1 cellular context compared by ENCODE assay signal in the genomic region with DNA sequence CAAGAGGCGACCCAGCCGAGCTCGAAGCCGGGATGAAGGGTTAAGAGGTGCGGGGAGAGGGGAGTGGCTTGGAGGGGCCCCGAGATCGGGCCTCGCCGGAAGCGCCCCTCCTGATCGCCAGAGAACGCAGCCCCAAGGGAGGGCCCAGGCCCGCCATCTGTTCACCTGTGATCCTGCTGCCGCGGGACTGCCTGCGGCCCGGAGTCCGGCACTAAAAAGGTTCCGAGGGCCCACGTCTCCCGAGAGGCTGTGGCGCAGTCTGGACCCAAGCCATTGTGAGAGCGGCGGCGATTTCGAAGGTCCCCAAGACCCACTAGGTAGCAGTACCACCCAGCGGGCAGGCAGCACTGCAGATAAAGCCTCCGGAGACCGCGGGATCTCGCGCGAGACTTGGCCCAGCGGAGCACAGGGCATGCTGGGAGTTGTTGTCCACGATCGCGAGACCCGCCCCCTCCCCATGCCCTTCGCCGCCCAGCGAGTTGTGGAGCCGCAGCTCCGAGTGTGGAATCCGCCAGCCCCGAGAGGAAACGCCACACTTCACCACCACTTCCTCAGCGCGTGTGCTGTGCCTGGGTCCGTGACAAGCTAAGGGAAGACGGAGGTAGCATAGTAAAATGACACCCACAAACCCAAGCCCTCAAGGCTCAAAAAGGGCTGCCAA.
TF ChIP-seq lines count a peak whose summit lies in the region.

A gene with protein sequence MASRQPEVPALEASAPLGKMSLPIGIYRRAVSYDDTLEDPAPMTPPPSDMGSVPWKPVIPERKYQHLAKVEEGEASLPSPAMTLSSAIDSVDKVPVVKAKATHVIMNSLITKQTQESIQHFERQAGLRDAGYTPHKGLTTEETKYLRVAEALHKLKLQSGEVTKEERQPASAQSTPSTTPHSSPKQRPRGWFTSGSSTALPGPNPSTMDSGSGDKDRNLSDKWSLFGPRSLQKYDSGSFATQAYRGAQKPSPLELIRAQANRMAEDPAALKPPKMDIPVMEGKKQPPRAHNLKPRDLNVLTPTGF (minus strand): TSS at position 328 of the 661 bp plus-strand sequence. CDS start 2,256 bp downstream, outside the sequence.

TF ChIP-seq in HepG2, 621 proteins besides CTCF, POLR2A, EP300 and RAD21 (continued from another document and continues in another):
- TF ChIP-seq ZNF121 (CRISPR knock-in tag; IDR thresholded peaks at IDR 0.05) (no peak), ZNF138 (CRISPR knock-in tag; IDR thresholded peaks at IDR 0.05; ENCODE audit: low read depth) (peak; percentile 18; the same call in 1 of the 2 replicates), MYPOP (CRISPR knock-in tag; IDR thresholded peaks at IDR 0.05) (peak; percentile 35; the same call in 1 of the 2 replicates), SMYD3 (CRISPR knock-in tag; IDR thresholded peaks at IDR 0.05) (no peak), ARID3A (IDR thresholded peaks at IDR 0.05; ENCODE audit: low read depth, low read length) (no peak), TCF12 (IDR thresholded peaks at IDR 0.05) (no peak), TCF12 (CRISPR knock-in tag; IDR thresholded peaks at IDR 0.05) (0 out of 2 replicates have a peak, but pooled peaks have one; percentile 10), TBX2 (CRISPR knock-in tag; IDR thresholded peaks at IDR 0.05; ENCODE audit: borderline replicate concordance) (peak; percentile 43), ZNF451 (CRISPR knock-in tag; IDR thresholded peaks at IDR 0.05) (peak; percentile 90), CEBPB (IDR thresholded peaks at IDR 0.05; ENCODE audit: borderline replicate concordance, low read depth, low read length) (no peak), REPIN1 (CRISPR knock-in tag; IDR thresholded peaks at IDR 0.05; ENCODE audit: borderline replicate concordance, low read depth) (no peak; the same call in 1 of the 2 replicates), CENPT (CRISPR knock-in tag; IDR thresholded peaks at IDR 0.05; ENCODE audit: low read depth) (no peak), ZMYM4 (CRISPR knock-in tag; IDR thresholded peaks at IDR 0.05) (peak; percentile 94), HDAC2 (CRISPR knock-in tag; IDR thresholded peaks at IDR 0.05) (peak; percentile 49; the same call in 1 of the 2 replicates), TEF (CRISPR knock-in tag; IDR thresholded peaks at IDR 0.05) (no peak; the same call in 1 of the 2 replicates), NFE2 (CRISPR knock-in tag; IDR thresholded peaks at IDR 0.05) (no peak), HNF4A (CRISPR knock-in tag; IDR thresholded peaks at IDR 0.05) (no peak), ZNF749 (CRISPR knock-in tag; IDR thresholded peaks at IDR 0.05; ENCODE audit: borderline replicate concordance) (peak; percentile 69), SIN3A (IDR thresholded peaks at IDR 0.05; ENCODE audit: borderline replicate concordance, low read depth, low read length) (0 out of 2 replicates have a peak, but pooled peaks have one; percentile 94), NFKBIZ (CRISPR knock-in tag; IDR thresholded peaks at IDR 0.05) (no peak), TARDBP (CRISPR knock-in tag; IDR thresholded peaks at IDR 0.05) (peak; percentile 61; the same call in 1 of the 2 replicates), ZNF530 (CRISPR knock-in tag; IDR thresholded peaks at IDR 0.05; ENCODE audit: low read depth) (no peak), ZFP36L2 (CRISPR knock-in tag; IDR thresholded peaks at IDR 0.05) (peak; percentile 64; the same call in 1 of the 2 replicates), HMG20A (CRISPR knock-in tag; IDR thresholded peaks at IDR 0.05; ENCODE audit: borderline replicate concordance) (no peak), EEA1 (CRISPR knock-in tag; IDR thresholded peaks at IDR 0.05; ENCODE audit: borderline replicate concordance) (no peak), KMT2B (CRISPR knock-in tag; IDR thresholded peaks at IDR 0.05) (peak; percentile 92), TFDP2 (CRISPR knock-in tag; IDR thresholded peaks at IDR 0.05) (peak; percentile 72), ZNF598 (CRISPR knock-in tag; IDR thresholded peaks at IDR 0.05; ENCODE audit: borderline replicate concordance) (peak; percentile 79; the same call in 1 of the 2 replicates), PTBP1 (IDR thresholded peaks at IDR 0.05; ENCODE audit: low read depth, low read length, poor library complexity, severe bottlenecking) (no peak), SAP130 (CRISPR knock-in tag; IDR thresholded peaks at IDR 0.05; ENCODE audit: low read depth) (peak; percentile 92), ZNF704 (CRISPR knock-in tag; IDR thresholded peaks at IDR 0.05; ENCODE audit: borderline replicate concordance) (peak; percentile 62; the same call in 1 of the 2 replicates), ZKSCAN5 (CRISPR knock-in tag; IDR thresholded peaks at IDR 0.05) (no peak; the same call in 1 of the 2 replicates), TIGD3 (CRISPR knock-in tag; IDR thresholded peaks at IDR 0.05; ENCODE audit: borderline replicate concordance) (no peak; the same call in 1 of the 2 replicates), ZBTB1 (CRISPR knock-in tag; IDR thresholded peaks at IDR 0.05; ENCODE audit: borderline replicate concordance) (no peak), ZNF777 (CRISPR knock-in tag; IDR thresholded peaks at IDR 0.05) (no peak), RORA (CRISPR knock-in tag; IDR thresholded peaks at IDR 0.05) (no peak), ZMAT3 (CRISPR knock-in tag; conservative IDR thresholded peaks at IDR 0.05) (0 out of 2 replicates have a peak, but pooled peaks have one; percentile 24), ATF7 (IDR thresholded peaks at IDR 0.05) (no peak), ATF7 (CRISPR knock-in tag; IDR thresholded peaks at IDR 0.05) (no peak), NFIB (CRISPR knock-in tag; IDR thresholded peaks at IDR 0.05; ENCODE audit: borderline replicate concordance) (no peak), RFXAP (CRISPR knock-in tag; IDR thresholded peaks at IDR 0.05; ENCODE audit: borderline replicate concordance) (no peak), SOX5 (CRISPR knock-in tag; IDR thresholded peaks at IDR 0.05; ENCODE audit: borderline replicate concordance) (0 out of 2 replicates have a peak, but pooled peaks have one; percentile 26), YEATS4 (CRISPR knock-in tag; IDR thresholded peaks at IDR 0.05; ENCODE audit: borderline replicate concordance) (peak; percentile 77), ZFP82 (CRISPR knock-in tag; IDR thresholded peaks at IDR 0.05; ENCODE audit: borderline replicate concordance) (no peak), ZNF780A (CRISPR knock-in tag; IDR thresholded peaks at IDR 0.05) (0 out of 2 replicates have a peak, but pooled peaks have one; percentile 66), SETDB1 (CRISPR knock-in tag; IDR thresholded peaks at IDR 0.05; ENCODE audit: borderline replicate concordance) (no peak), HOXA9 (CRISPR knock-in tag; IDR thresholded peaks at IDR 0.05; ENCODE audit: borderline replicate concordance) (no peak), ETV6 (CRISPR knock-in tag; conservative IDR thresholded peaks at IDR 0.05) (no peak; the same call in 1 of the 2 replicates), ZNF501 (CRISPR knock-in tag; IDR thresholded peaks at IDR 0.05) (peak; percentile 98), NR2F6 (IDR thresholded peaks at IDR 0.05) (no peak), NR2F6 (CRISPR knock-in tag; IDR thresholded peaks at IDR 0.05) (peak; percentile 38; the same call in 1 of the 2 replicates), KLF11 (CRISPR knock-in tag; IDR thresholded peaks at IDR 0.05) (no peak; the same call in 1 of the 2 replicates)
- TF ChIP-seq, protein P1, sequence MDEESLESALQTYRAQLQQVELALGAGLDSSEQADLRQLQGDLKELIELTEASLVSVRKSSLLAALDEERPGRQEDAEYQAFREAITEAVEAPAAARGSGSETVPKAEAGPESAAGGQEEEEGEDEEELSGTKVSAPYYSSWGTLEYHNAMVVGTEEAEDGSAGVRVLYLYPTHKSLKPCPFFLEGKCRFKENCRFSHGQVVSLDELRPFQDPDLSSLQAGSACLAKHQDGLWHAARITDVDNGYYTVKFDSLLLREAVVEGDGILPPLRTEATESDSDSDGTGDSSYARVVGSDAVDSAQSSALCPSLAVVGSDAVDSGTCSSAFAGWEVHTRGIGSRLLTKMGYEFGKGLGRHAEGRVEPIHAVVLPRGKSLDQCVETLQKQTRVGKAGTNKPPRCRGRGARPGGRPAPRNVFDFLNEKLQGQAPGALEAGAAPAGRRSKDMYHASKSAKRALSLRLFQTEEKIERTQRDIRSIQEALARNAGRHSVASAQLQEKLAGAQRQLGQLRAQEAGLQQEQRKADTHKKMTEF (CRISPR knock-in tag; IDR thresholded peaks at IDR 0.05): peak; percentile 81
- TF ChIP-seq, protein P2, sequence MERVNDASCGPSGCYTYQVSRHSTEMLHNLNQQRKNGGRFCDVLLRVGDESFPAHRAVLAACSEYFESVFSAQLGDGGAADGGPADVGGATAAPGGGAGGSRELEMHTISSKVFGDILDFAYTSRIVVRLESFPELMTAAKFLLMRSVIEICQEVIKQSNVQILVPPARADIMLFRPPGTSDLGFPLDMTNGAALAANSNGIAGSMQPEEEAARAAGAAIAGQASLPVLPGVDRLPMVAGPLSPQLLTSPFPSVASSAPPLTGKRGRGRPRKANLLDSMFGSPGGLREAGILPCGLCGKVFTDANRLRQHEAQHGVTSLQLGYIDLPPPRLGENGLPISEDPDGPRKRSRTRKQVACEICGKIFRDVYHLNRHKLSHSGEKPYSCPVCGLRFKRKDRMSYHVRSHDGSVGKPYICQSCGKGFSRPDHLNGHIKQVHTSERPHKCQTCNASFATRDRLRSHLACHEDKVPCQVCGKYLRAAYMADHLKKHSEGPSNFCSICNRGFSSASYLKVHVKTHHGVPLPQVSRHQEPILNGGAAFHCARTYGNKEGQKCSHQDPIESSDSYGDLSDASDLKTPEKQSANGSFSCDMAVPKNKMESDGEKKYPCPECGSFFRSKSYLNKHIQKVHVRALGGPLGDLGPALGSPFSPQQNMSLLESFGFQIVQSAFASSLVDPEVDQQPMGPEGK (CRISPR knock-in tag; IDR thresholded peaks at IDR 0.05): peak; percentile 78
- TF ChIP-seq, protein P3, sequence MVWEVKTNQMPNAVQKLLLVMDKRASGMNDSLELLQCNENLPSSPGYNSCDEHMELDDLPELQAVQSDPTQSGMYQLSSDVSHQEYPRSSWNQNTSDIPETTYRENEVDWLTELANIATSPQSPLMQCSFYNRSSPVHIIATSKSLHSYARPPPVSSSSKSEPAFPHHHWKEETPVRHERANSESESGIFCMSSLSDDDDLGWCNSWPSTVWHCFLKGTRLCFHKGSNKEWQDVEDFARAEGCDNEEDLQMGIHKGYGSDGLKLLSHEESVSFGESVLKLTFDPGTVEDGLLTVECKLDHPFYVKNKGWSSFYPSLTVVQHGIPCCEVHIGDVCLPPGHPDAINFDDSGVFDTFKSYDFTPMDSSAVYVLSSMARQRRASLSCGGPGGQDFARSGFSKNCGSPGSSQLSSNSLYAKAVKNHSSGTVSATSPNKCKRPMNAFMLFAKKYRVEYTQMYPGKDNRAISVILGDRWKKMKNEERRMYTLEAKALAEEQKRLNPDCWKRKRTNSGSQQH (CRISPR knock-in tag; IDR thresholded peaks at IDR 0.05; ENCODE audit: low read depth): peak; percentile 55; the same call in 1 of the 2 replicates
